In genomic region chr20:49387606-49387939, GRCh38 we compare ENCODE assay signal across 19 cellular contexts.
"Had no signal": no experiment of that assay in that cellular context is flagged by ENCODE, and none has a peak within 500 bp of the region (broad histone marks: within the 10 kb centered on the region; RNA-seq: fewer than 3 reads in every experiment).

No MANE protein-coding gene starts in this region.

- H3K4me3 ChIP-seq: breast epithelium, testis, vagina had no signal

- H3K27me3 ChIP-seq: breast epithelium, testis, vagina had no signal

- H3K36me3 ChIP-seq: breast epithelium, neutrophil, vagina had no signal

- H3K4me1 ChIP-seq: breast epithelium, foreskin keratinocyte, vagina had no signal

- H3K27ac ChIP-seq: foreskin keratinocyte, neutrophil, testis, vagina had no signal

- H3K9me3 ChIP-seq: breast epithelium, neutrophil, testis, vagina had no signal

- DNase-seq: activated CD4-positive, alpha-beta T cell treated with anti-CD3 and anti-CD28 coated beads, Interleukin-2, amount 50 U/mL, for 1 hour; activated CD8-positive, alpha-beta T cell treated with anti-CD3 and anti-CD28 coated beads for 36 hours; activated gamma-delta T cell treated with Interleukin-2 at 50 U/mL for 16 hours; activated naive CD8-positive, alpha-beta T cell treated with anti-CD3 and anti-CD28 coated beads, Interleukin-2, amount 50 U/mL, for 24 hours; activated T-cell treated with anti-CD3 and anti-CD28 coated beads, Interleukin-2, amount 50 U/mL, for 4 hours; central memory CD4-positive, alpha-beta T cell; foreskin keratinocyte; left ventricle myocardium superior; naive B cell; nephron progenitor cell; stimulated activated naive CD4-positive, alpha-beta T cell; T-helper 2 cell; testis had no signal

- ATAC-seq: activated CD8-positive, alpha-beta T cell treated with anti-CD3 and anti-CD28 coated beads for 36 hours; activated naive CD8-positive, alpha-beta T cell treated with anti-CD3 and anti-CD28 coated beads, Interleukin-2, amount 50 U/mL, for 24 hours; activated T-cell treated with anti-CD3 and anti-CD28 coated beads, Interleukin-2, amount 50 U/mL, for 4 hours; activated T-helper 17 cell treated with anti-CD3 and anti-CD28 coated beads, Interleukin-2, amount 50 U/mL, for 72 hours; foreskin keratinocyte; left ventricle myocardium superior; WTC11 had no signal

- FAIRE-seq: endothelial cell of umbilical vein had no signal
